Comparison of ENCODE assay signal across 15 cellular contexts in the genomic region with DNA sequence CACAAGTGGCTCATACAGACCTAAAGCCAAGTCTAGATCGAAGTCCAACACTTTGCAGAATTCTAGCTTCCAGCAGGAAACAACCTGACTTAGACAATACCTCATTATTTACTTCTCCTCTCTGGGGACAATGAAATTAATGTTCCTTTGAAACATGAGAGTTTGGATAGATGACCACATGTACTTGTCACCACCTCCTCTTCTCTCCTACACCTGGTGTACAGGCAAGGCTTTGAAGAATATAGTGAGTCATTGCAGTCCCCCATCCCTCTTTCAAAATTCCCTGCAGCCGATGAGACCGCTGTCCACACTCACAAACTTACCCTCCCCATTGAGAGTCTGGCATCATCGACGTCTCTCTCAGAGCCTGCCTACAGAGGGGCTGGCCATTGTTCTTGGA.
DNase-seq lines count a peak whose midpoint lies in the region; ATAC-seq and TF ChIP-seq lines count a peak whose summit lies in the region.
"Had no signal": no experiment of that assay in that cellular context is flagged by ENCODE, and none has a peak within 500 bp of the region (broad histone marks: within the 10 kb centered on the region; RNA-seq: fewer than 3 reads in every experiment).

No MANE protein-coding gene starts in this region.

- no peaks in the 10 kb centered on the region for H3K4me1 Mint-ChIP-seq in activated T-cell treated with anti-CD3 and anti-CD28 coated beads, Interleukin-2, amount 50 U/mL, for 4 hours (ENCODE audit: low read depth)
- H3K4me1 Mint-ChIP-seq: activated naive CD4-positive, alpha-beta T cell treated with anti-CD3 and anti-CD28 coated beads, Interleukin-2, amount 50 U/mL, for 24 hours had no signal

- peaks cover 16% of the 10 kb centered on the region for H3K27me3 Mint-ChIP-seq in activated T-cell treated with anti-CD3 and anti-CD28 coated beads, Interleukin-2, amount 50 U/mL, for 4 hours (ENCODE audit: low read depth)

- no peaks in the 10 kb centered on the region for H3K9me3 Mint-ChIP-seq in activated T-cell treated with anti-CD3 and anti-CD28 coated beads, Interleukin-2, amount 50 U/mL, for 4 hours
- H3K9me3 Mint-ChIP-seq: activated naive CD4-positive, alpha-beta T cell treated with anti-CD3 and anti-CD28 coated beads, Interleukin-2, amount 50 U/mL, for 24 hours; neural crest cell had no signal

- no peak for TF ChIP-seq CTCF in omental fat pad (IDR thresholded peaks at IDR 0.05)

- peak; percentile 32 for ATAC-seq in omental fat pad (ENCODE audit: low FRiP score)
- ATAC-seq in GM19328 (IDR thresholded peaks at IDR 0.05; ENCODE audit: unreplicated experiment) = no peak
- no peak for ATAC-seq in activated T-cell treated with anti-CD3 and anti-CD28 coated beads, Interleukin-2, amount 50 U/mL, for 4 hours
- ATAC-seq: gastrocnemius medialis had no signal

- H3K36me3 Mint-ChIP-seq in activated T-cell treated with anti-CD3 and anti-CD28 coated beads, Interleukin-2, amount 50 U/mL, for 4 hours (ENCODE audit: insufficient read depth) = no peaks in the 10 kb centered on the region
- H3K36me3 Mint-ChIP-seq: activated naive CD4-positive, alpha-beta T cell treated with anti-CD3 and anti-CD28 coated beads, Interleukin-2, amount 50 U/mL, for 24 hours had no signal

- H3K4me3 Mint-ChIP-seq in activated T-cell treated with anti-CD3 and anti-CD28 coated beads, Interleukin-2, amount 50 U/mL, for 4 hours = no peak overlapping the region
- H3K4me3 Mint-ChIP-seq: activated naive CD4-positive, alpha-beta T cell treated with anti-CD3 and anti-CD28 coated beads, Interleukin-2, amount 50 U/mL, for 24 hours; neural crest cell had no signal

- DNase-seq in HT-29 (ENCODE audit: low spot score) (peak; percentile 50), NCI-H2107 treated with DMSO at 0.1 percent for 48 hours (lab: John Stamatoyannopoulos, UW; ENCODE audit: unreplicated experiment) (peak; percentile 99), SHP77 (lab: John Stamatoyannopoulos, UW) (peak; percentile 59 to 70), omental fat pad (ENCODE audit: low spot score) (no peak), cortex of kidney (lab: John Stamatoyannopoulos, UW) (no peak)
- DNase-seq in activated T-cell treated with anti-CD3 and anti-CD28 coated beads, Interleukin-2, amount 50 U/mL, for 4 hours = no peak
- DNase-seq: gastrocnemius medialis; NCI-H1048; sigmoid colon; stimulated activated CD4-positive, alpha-beta T cell treated with anti-CD3 and anti-CD28 coated beads, Interleukin-4, amount 100 ng/mL, for 4 hours; T-helper 1 cell; trophoblast cell had no signal

Comparison
In these comparisons a context has a peak if more than half of its experiments do, and no peak if none do; other contexts are left out.
1. DNase-seq: peak in HT-29 (single experiment), NCI-H2107 treated with DMSO at 0.1 percent for 48 hours (single experiment) and SHP77 (2 of 2); none in omental fat pad (single experiment), cortex of kidney (single experiment) and activated T-cell treated with anti-CD3 and anti-CD28 coated beads, Interleukin-2, amount 50 U/mL, for 4 hours (single experiment).